ENCODE assay signal across 16 cellular contexts in genomic region chr3:1183320-1184048, GRCh38.
DNase-seq lines count a peak whose midpoint lies in the region; ATAC-seq and TF ChIP-seq lines count a peak whose summit lies in the region.
"Had no signal": no experiment of that assay in that cellular context is flagged by ENCODE, and none has a peak within 500 bp of the region (broad histone marks: within the 10 kb centered on the region; RNA-seq: fewer than 3 reads in every experiment).

No MANE protein-coding gene starts in this region.

- ATAC-seq in GM21423 (IDR thresholded peaks at IDR 0.05; ENCODE audit: unreplicated experiment) (peak; percentile 92), GM18870 (IDR thresholded peaks at IDR 0.05; ENCODE audit: unreplicated experiment) (no peak), GM18519 (IDR thresholded peaks at IDR 0.05; ENCODE audit: low FRiP score, unreplicated experiment) (no peak)

- no peak overlapping the region for H3K4me3 ChIP-seq in retinal pigment epithelial cell (ENCODE audit: low read length)
- H3K4me3 ChIP-seq: cardiac muscle cell had no signal

- DNase-seq in T1000 (lab: John Stamatoyannopoulos, UW) (peak; percentile 48), fibroblast of peridontal ligament (ENCODE audit: extremely low read depth) (peak; percentile 74), retinal pigment epithelial cell (ENCODE audit: low read depth) (peak; percentile 85), T-helper 1 cell (no peak)
- DNase-seq: activated gamma-delta T cell; CD4-positive, CD25-positive, alpha-beta regulatory T cell; endodermal cell; hippocampal formation; naive B cell; NCI-H1105; NCI-H510A; stimulated activated CD4-positive, alpha-beta T cell treated with anti-CD3 and anti-CD28 coated beads, Interleukin-2, amount 100 ng/mL, for 24 hours had no signal

- no peak for TF ChIP-seq CTCF in retinal pigment epithelial cell (conservative IDR thresholded peaks at IDR 0.05; ENCODE audit: low read depth, low read length)

Comparison
In these comparisons a context has a peak if more than half of its experiments do, and no peak if none do; other contexts are left out.
1. DNase-seq: peak in T1000 (single experiment), fibroblast of peridontal ligament (single experiment) and retinal pigment epithelial cell (single experiment); none in T-helper 1 cell (0 of 5).